ENCODE assay signal across 10 cellular contexts in genomic region chr7:7495171-7495570, GRCh38. TPM values are rescaled to one million over a fixed set of nuclear protein-coding genes. Genes with fewer than 3 reads are reported as not detected.
"Had no signal": no experiment of that assay in that cellular context is flagged by ENCODE, and none has a peak within 500 bp of the region (broad histone marks: within the 10 kb centered on the region; RNA-seq: fewer than 3 reads in every experiment).

No MANE protein-coding gene starts in this region.

- H3K4me3 ChIP-seq: GM23248, HAP-1 had no signal

- ATAC-seq: HCT116 had no signal

- DNase-seq: GM23248, GOT3, H7, HFFc6, IMR-90, KBM-7 had no signal

- FAIRE-seq: HTR-8/SVneo had no signal

RNA-seq across cellular contexts. Expression of gene COL28A1, which starts 40.5 kb away (rescaled TPM):
- total RNA-seq: GM23248, H4 had no signal
